ENCODE assay signal across 14 cellular contexts in genomic region chr7:144323359-144323758, GRCh38. TPM values are rescaled to one million over a fixed set of nuclear protein-coding genes. Genes with fewer than 3 reads are reported as not detected.
"Had no signal": no experiment of that assay in that cellular context is flagged by ENCODE, and none has a peak within 500 bp of the region (broad histone marks: within the 10 kb centered on the region; RNA-seq: fewer than 3 reads in every experiment).

No MANE protein-coding gene starts in this region.

RNA-seq across cellular contexts. Expression of gene OR2A1, which starts 11.1 kb away (rescaled TPM):
- total RNA-seq: chondrocyte, colonic mucosa, endodermal cell, esophagus mucosa, esophagus squamous epithelium, glomerular endothelial cell, kidney epithelial cell, left cardiac atrium, left lung, lung microvascular endothelial cell, mucosa of descending colon, myocyte had no signal
- polyA plus RNA-seq: keratinocyte had no signal

RNA-seq across cellular contexts. Expression of gene CTAGE8, which starts 54.3 kb away (rescaled TPM):
- total RNA-seq: glomerular endothelial cell, lung microvascular endothelial cell, myocyte had no signal

RNA-seq across cellular contexts. Expression of gene OR2A7, which starts 58.8 kb away (rescaled TPM):
- total RNA-seq: dermis microvascular lymphatic vessel endothelial cell, lung microvascular endothelial cell, myocyte had no signal
